24 cellular contexts compared by ENCODE assay signal in the genomic region with DNA sequence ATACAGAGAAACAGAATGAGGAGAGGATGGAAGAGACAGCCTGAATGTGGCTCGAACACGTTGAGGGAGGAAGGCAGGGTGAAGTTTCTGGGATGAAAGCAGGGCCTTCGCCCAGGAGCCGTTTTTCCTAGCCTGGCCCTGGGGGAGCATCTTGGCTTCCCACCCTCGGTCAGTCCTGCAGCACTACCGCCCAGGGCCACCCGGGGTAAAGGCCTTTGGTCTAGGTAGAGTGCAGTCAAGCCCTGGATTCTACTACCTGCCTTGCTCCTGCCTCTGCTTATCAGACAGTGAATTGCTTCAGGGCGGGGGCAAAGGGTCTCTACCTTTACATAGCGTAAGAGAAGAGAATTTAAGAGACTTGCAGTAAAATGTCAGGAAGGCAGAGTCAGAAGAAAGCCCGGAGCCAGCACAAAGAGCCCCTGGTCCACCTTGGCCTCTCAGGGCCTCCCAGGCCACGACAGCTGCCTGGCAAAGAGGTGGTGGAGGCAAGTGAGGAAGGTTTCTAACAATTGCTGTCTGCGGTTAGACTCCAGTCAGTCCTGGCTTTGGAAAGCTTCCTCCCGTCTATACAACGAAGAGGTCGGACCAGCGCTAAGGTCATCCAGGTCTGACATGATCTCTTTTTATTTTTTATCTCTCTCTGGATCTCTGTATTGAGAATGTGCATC. TPM values are rescaled to one million over a fixed set of nuclear protein-coding genes. Genes with fewer than 3 reads are reported as not detected.
DNase-seq lines count a peak whose midpoint lies in the region; ATAC-seq, FAIRE-seq and TF ChIP-seq lines count a peak whose summit lies in the region.
"Had no signal": no experiment of that assay in that cellular context is flagged by ENCODE, and none has a peak within 500 bp of the region (broad histone marks: within the 10 kb centered on the region; RNA-seq: fewer than 3 reads in every experiment).

No MANE protein-coding gene starts in this region.

- no peaks in the 10 kb centered on the region for H3K79me2 ChIP-seq in fibroblast of lung (ENCODE audit: control insufficient read depth, insufficient read depth, low read length)

- no peak for DNase-seq in heart left ventricle
- no peak for DNase-seq in Right ventricle myocardium superior
- no peak for DNase-seq in fibroblast of lung (ENCODE audit: low read depth in 2 of 2)
- no peak for DNase-seq in prostate gland (ENCODE audit: low spot score)
- peak in 1 of 2 donors; percentile 56 for DNase-seq in tibial artery
- no peak for DNase-seq in D721Med (ENCODE audit: insufficient read length, low spot score)
- no peak for DNase-seq in middle frontal gyrus (ENCODE audit: extremely low spot score, low spot score)
- DNase-seq: activated B cell treated with CpG ODN at 0.5 μM for 24 hours; activated CD4-positive, alpha-beta memory T cell treated with anti-CD3 and anti-CD28 coated beads for 36 hours; CD4-positive, alpha-beta T cell; MM.1S; naive B cell; NCI-H1417; NCI-H2081 treated with DMSO at 0.1 percent for 48 hours; NCI-H446; NCI-H82; nucleus accumbens; stimulated activated naive CD8-positive, alpha-beta T cell treated with anti-CD3 and anti-CD28 coated beads, Interleukin-15, Interleukin-2, amounts not matched to agents 100 U/mL and 50 U/mL, for 24 hours; SW 1271 had no signal

- FAIRE-seq in D721Med (lab: Jason Lieb, UNC): no peak
- FAIRE-seq: frontal cortex, keratinocyte had no signal

- H3K27ac ChIP-seq in heart left ventricle (peak overlapping the region in 11 of 12 donors; percentile 43 to 70 (median 55)), fibroblast of lung (ENCODE audit: insufficient read depth, low read length) (peak overlapping the region; percentile 37), prostate gland (peak overlapping the region; percentile 4 to 38), tibial artery (peak overlapping the region; percentile 77 to 85)
- H3K27ac ChIP-seq: 22Rv1 had no signal

- H4K20me1 ChIP-seq in fibroblast of lung (ENCODE audit: control insufficient read depth, extremely low read depth, insufficient read depth, low read length): no peaks in the 10 kb centered on the region

- ATAC-seq in heart left ventricle (no peak), Right ventricle myocardium superior (ENCODE audit: poor library complexity) (no peak), GM18511 (IDR thresholded peaks at IDR 0.05; ENCODE audit: unreplicated experiment) (no peak)
- ATAC-seq: stimulated activated naive CD8-positive, alpha-beta T cell treated with anti-CD3 and anti-CD28 coated beads, Interleukin-15, Interleukin-2, amounts not matched to agents 100 U/mL and 50 U/mL, for 24 hours had no signal

- no peaks in the 10 kb centered on the region for H3K36me3 ChIP-seq in heart left ventricle
- no peaks in the 10 kb centered on the region for H3K36me3 ChIP-seq in fibroblast of lung (ENCODE audit: control insufficient read depth, insufficient read depth, low read length)
- H3K36me3 ChIP-seq in prostate gland: no peaks in the 10 kb centered on the region
- no peaks in the 10 kb centered on the region for H3K36me3 ChIP-seq in tibial artery

- H3K4me2 ChIP-seq in fibroblast of lung (ENCODE audit: extremely low read depth, insufficient read depth, low read length): peak overlapping the region; percentile 1

- TF ChIP-seq POLR2A in heart left ventricle (IDR thresholded peaks at IDR 0.05) (no peak), prostate gland (IDR thresholded peaks at IDR 0.05) (no peak)

- H3K9me3 ChIP-seq in heart left ventricle (peaks cover 0 to 13% (median 5%) of the 10 kb centered on the region in 12 donors), fibroblast of lung (ENCODE audit: control insufficient read depth, insufficient read depth, low read depth, low read length) (no peaks in the 10 kb centered on the region), prostate gland (no peaks in the 10 kb centered on the region), tibial artery (peaks cover 0 to 6% (median 0%) of the 10 kb centered on the region in 3 donors)

- no peak overlapping the region for H3K9ac ChIP-seq in fibroblast of lung (ENCODE audit: insufficient read depth, low read length)

- H3K4me1 ChIP-seq in heart left ventricle: peaks cover 4 to 87% (median 42%) of the 10 kb centered on the region in 12 donors
- H3K4me1 ChIP-seq in fibroblast of lung (ENCODE audit: control insufficient read depth, extremely low read depth, insufficient read depth, low read length): peaks cover 36% of the 10 kb centered on the region
- H3K4me1 ChIP-seq in prostate gland (replicated peaks): no peaks in the 10 kb centered on the region
- peaks cover 6 to 93% (median 73%) of the 10 kb centered on the region in 4 donors for H3K4me1 ChIP-seq in tibial artery

- intact Hi-C loops in heart left ventricle (cut with DNase I) (no loop called here), Right ventricle myocardium superior (cut with DNase I) (no loop called here), prostate gland (cut with DNase I) (no loop called here), tibial artery (cut with DNase I; ENCODE audit: low total_unique reads) (no loop called here)

- H3K27me3 ChIP-seq in heart left ventricle (no peaks in the 10 kb centered on the region), fibroblast of lung (ENCODE audit: control insufficient read depth, insufficient read depth, low read length) (no peaks in the 10 kb centered on the region), prostate gland (replicated peaks; ENCODE audit: insufficient read depth) (no peaks in the 10 kb centered on the region), tibial artery (no peaks in the 10 kb centered on the region)

- TF ChIP-seq CTCF in heart left ventricle (IDR thresholded peaks at IDR 0.05): no peak
- no peak for TF ChIP-seq CTCF in fibroblast of lung (conservative IDR thresholded peaks at IDR 0.05 in 1 of 2, IDR thresholded peaks at IDR 0.05 in 1 of 2; ENCODE audit: low read depth in 1 of 2, low read length in 2 of 2)
- no peak for TF ChIP-seq CTCF in prostate gland (IDR thresholded peaks at IDR 0.05)
- no peak for TF ChIP-seq CTCF in tibial artery (IDR thresholded peaks at IDR 0.05)
- TF ChIP-seq CTCF in D721Med (IDR thresholded peaks at IDR 0.05; ENCODE audit: insufficient read depth, missing control alignments): no peak

- peak overlapping the region in 1 of 12 donors; percentile 19 for H3K4me3 ChIP-seq in heart left ventricle
- no peak overlapping the region for H3K4me3 ChIP-seq in fibroblast of lung (replicated peaks in 1 of 4; ENCODE audit: control extremely low read depth in 1 of 4, insufficient read depth in 1 of 4, low read depth in 3 of 4, low read length in 4 of 4)
- no peak overlapping the region for H3K4me3 ChIP-seq in prostate gland
- no peak overlapping the region for H3K4me3 ChIP-seq in tibial artery

- 66 to 72% (median 69%) methylated on average over 16 of the region's 16 CpGs for WGBS in heart left ventricle, 4 donors
- 70% methylated on average over 16 of the region's 16 CpGs for WGBS in prostate gland

- H2AFZ ChIP-seq in fibroblast of lung (ENCODE audit: low read length): no peak overlapping the region

RNA-seq across cellular contexts. Expression of a gene that starts 17.9 kb away (rescaled TPM):
- total RNA-seq in heart left ventricle (10 to 100 TPM; 24.1 to 81.0 (median 46.7) TPM), Right ventricle myocardium superior (55.9 TPM), fibroblast of lung (41.0 and 43.9 TPM in 2 replicates), prostate gland (10 to 100 TPM; 10.3 to 79.9 TPM)
- polyA plus RNA-seq in heart left ventricle (10 to 100 TPM; 12.4 to 30.8 TPM), fibroblast of lung (13.3 and 15.9 TPM in 2 replicates)
- 13.1 and 15.3 TPM in 2 replicates for polyA plus RNA-seq in fibroblast of lung (2012)
- 12.2 and 12.6 TPM in 2 replicates for polyA minus RNA-seq in fibroblast of lung (ENCODE audit: low replicate concordance)
- total RNA-seq: CD4-positive, alpha-beta T cell; lung microvascular endothelial cell had no signal
- polyA plus RNA-seq: keratinocyte had no signal

Comparison
In these comparisons a context has a peak if more than half of its experiments do, and no peak if none do; other contexts are left out.
1. H3K27ac ChIP-seq: peak in every context shown above with its lines; median percentile 81 in tibial artery; 55 in heart left ventricle; 37 in fibroblast of lung; 21 in prostate gland.